ENCODE assay signal across 8 cellular contexts in the genomic region with DNA sequence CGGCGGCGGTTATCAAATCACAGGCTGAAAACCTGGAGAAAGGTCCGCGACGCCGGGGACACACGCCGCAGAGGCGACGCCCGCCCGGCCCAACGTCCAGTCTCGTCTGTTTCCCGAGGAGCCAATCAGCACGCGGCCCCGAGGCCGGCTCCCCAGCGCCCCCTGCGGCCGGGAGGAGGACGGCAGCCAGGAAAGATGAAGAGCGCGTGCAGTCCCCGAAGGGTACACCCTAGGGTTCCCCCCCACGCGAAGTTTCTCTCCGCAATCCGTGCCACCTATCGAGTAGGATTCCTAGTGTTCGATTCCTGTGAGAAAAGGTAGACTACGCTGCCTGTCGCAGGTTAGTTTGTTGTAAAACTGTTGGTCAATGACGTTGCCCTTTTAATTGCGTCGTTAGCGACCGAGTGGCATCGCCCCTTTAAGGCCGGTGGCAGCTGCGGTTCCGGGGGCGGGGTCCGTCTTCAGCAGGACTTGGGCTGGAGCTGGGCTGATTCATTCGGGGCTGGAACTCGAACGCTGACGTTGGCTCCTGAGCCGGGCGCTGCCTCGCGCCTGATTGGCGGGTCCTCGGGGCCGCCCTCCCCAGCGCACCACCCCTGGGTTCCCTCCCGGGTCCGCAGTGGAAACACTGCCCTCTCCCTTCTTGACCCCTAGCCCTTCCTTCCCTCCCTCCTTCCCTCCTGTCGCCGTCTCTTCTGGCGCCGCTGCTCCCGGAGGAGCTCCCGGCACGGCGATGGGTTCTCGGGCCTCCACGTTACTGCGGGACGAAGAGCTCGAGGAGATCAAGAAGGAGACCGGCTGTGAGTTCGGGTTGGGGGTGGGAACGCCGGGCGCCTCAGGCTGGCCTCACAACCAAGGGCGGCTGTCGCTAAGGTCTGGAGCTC. TPM values are rescaled to one million over a fixed set of nuclear protein-coding genes. Genes with fewer than 3 reads are reported as not detected.
A peak's percentile ranks its signal among the peaks of the same experiment; 100 is the strongest.
DNase-seq lines count a peak whose midpoint lies in the region; ATAC-seq, FAIRE-seq and TF ChIP-seq lines count a peak whose summit lies in the region.

A gene (plus strand): TSS at position 619 of the 884 bp plus-strand sequence. CDS start 115 bp downstream, at position 734.
A gene with protein sequence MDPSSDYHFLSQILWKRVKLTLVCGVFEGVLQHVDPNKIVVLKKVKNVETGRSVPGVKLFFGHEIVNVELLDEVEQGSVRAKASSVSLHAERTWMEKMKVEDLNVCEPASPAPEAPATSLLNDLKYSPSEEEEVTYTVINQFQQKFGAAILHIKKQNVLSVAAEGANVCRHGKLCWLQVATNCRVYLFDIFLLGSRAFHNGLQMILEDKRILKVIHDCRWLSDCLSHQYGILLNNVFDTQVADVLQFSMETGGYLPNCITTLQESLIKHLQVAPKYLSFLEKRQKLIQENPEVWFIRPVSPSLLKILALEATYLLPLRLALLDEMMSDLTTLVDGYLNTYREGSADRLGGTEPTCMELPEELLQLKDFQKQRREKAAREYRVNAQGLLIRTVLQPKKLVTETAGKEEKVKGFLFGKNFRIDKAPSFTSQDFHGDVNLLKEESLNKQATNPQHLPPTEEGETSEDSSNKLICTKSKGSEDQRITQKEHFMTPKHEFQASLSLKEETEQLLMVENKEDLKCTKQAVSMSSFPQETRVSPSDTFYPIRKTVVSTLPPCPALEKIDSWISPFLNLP (minus strand): TSS at position 108 of the 884 bp plus-strand sequence. CDS start 4,182 bp downstream, outside the sequence.

- no peak within 1 kb of the TSS for H3K23ac ChIP-seq in trophoblast cell (ENCODE audit: low read length)

- peak within 1 kb of the TSS; percentile 97 for H3K4me2 ChIP-seq in trophoblast cell (ENCODE audit: low read length)

- H4K8ac ChIP-seq in trophoblast cell (ENCODE audit: low read depth, low read length), result peak within 1 kb of the TSS; percentile 92

- H2BK5ac ChIP-seq in trophoblast cell (ENCODE audit: low read depth, low read length, poor library complexity), result peak within 1 kb of the TSS; percentile 94

- H2AFZ ChIP-seq in trophoblast cell (ENCODE audit: insufficient read depth, low read length, poor library complexity), result peak within 1 kb of the TSS; percentile 95

- H4K91ac ChIP-seq in trophoblast cell (ENCODE audit: low read depth, low read length), result peak within 1 kb of the TSS; percentile 91

- FAIRE-seq in GM12891 (lab: Jason Lieb, UNC), result peak; percentile 97

- peak within 1 kb of the TSS; percentile 97 for H2BK120ac ChIP-seq in trophoblast cell (ENCODE audit: insufficient read depth, low read length, poor library complexity)

- in situ Hi-C loops in transverse colon (cut with MboI; ENCODE audit: low pct_ligation_motif_present in 1 of 4, low pct_unique_long_range_greater_than_20kb in 1 of 4, low sequenced_read_pairs in 3 of 4), result no loop called here

- H3K27ac ChIP-seq in adrenal gland, result peak within 1 kb of the TSS; percentile 93 to 96 (median 93)
- H3K27ac ChIP-seq in heart left ventricle, result peak within 1 kb of the TSS; percentile 83 to 95 (median 91)
- peak within 1 kb of the TSS; percentile 83 for H3K27ac ChIP-seq in trophoblast cell (ENCODE audit: low read depth, low read length)
- peak within 1 kb of the TSS; percentile 94 to 99 (median 96) for H3K27ac ChIP-seq in transverse colon

- H3K14ac ChIP-seq in trophoblast cell (ENCODE audit: low read length), result peak within 1 kb of the TSS; percentile 95

- 0 to 1% (median 1%) methylated on average over 28 to 80 of the region's 80 CpGs for whole genome bisulfite sequencing in adrenal gland, 4 donors
- 0% methylated on average over 43 to 80 of the region's 80 CpGs for WGBS in heart left ventricle, 4 donors
- no CpG with 5 or more reads among the region's 80 CpGs for WGBS in trophoblast cell (ENCODE audit: extremely low coverage, insufficient coverage, insufficient read length)
- WGBS in transverse colon (ENCODE audit: low coverage in 1 of 2), 2 donors, result 0% methylated on average over 51 of the region's 80 CpGs; no CpG with 5 or more reads in 1 of the 2 donors

- ATAC-seq in HG02840 (IDR thresholded peaks at IDR 0.05; ENCODE audit: low FRiP score, unreplicated experiment), result peak; percentile 94
- peak; percentile 100 for ATAC-seq in heart left ventricle

- peak; percentile 94 for DNase-seq in GM12891 (ENCODE audit: insufficient read length, low spot score)
- DNase-seq in NCI-H1436 (lab: John Stamatoyannopoulos, UW), result peak; percentile 91
- peak; percentile 93 for DNase-seq in SW480 (ENCODE audit: low spot score)
- DNase-seq in adrenal gland, result peak; percentile 98 to 99 (median 99)
- DNase-seq in heart left ventricle, result peak; percentile 99
- peak; percentile 98 for DNase-seq in trophoblast cell
- peak; percentile 99 for DNase-seq in transverse colon

- TF ChIP-seq EP300 in transverse colon (IDR thresholded peaks at IDR 0.05; ENCODE audit: low read depth), result no peak

- peak within 1 kb of the TSS; percentile 94 for H2BK12ac ChIP-seq in trophoblast cell (ENCODE audit: low read length)

- peak within 1 kb of the TSS; percentile 61 for H2AK5ac ChIP-seq in trophoblast cell (ENCODE audit: low read length)

- H3K9me3 ChIP-seq in adrenal gland (replicated peaks in 1 of 3), result no peaks in the 10 kb centered on the region
- no peaks in the 10 kb centered on the region for H3K9me3 ChIP-seq in heart left ventricle
- H3K9me3 ChIP-seq in trophoblast cell (ENCODE audit: insufficient read depth, low read depth, low read length), result no peaks in the 10 kb centered on the region
- no peaks in the 10 kb centered on the region for H3K9me3 ChIP-seq in transverse colon

- peak within 1 kb of the TSS; percentile 96 for H3K18ac ChIP-seq in trophoblast cell (ENCODE audit: low read length)

- H3K79me2 ChIP-seq in trophoblast cell (ENCODE audit: control insufficient read depth, insufficient read depth, low read length, poor library complexity), result peaks cover 7% of the 10 kb centered on the region

- TF ChIP-seq CTCF in adrenal gland (IDR thresholded peaks at IDR 0.05), result peak; percentile 92 to 96 (median 95)
- TF ChIP-seq CTCF in heart left ventricle (IDR thresholded peaks at IDR 0.05), result peak; percentile 88 to 99 (median 96)
- peak; percentile 98 to 100 (median 99) for TF ChIP-seq CTCF in transverse colon (IDR thresholded peaks at IDR 0.05)

- no peaks in the 10 kb centered on the region for H3K36me3 ChIP-seq in adrenal gland (replicated peaks in 1 of 2)
- H3K36me3 ChIP-seq in heart left ventricle, result no peaks in the 10 kb centered on the region
- H3K36me3 ChIP-seq in trophoblast cell (ENCODE audit: control insufficient read depth in 1 of 2, insufficient read depth in 2 of 2, low read length in 2 of 2), result peaks cover 0 to 1% of the 10 kb centered on the region in 2 experiments
- no peaks in the 10 kb centered on the region for H3K36me3 ChIP-seq in transverse colon

- H3K27me3 ChIP-seq in adrenal gland (no peaks in the 10 kb centered on the region), heart left ventricle (no peaks in the 10 kb centered on the region), trophoblast cell (ENCODE audit: insufficient read depth, low read length) (no peaks in the 10 kb centered on the region), transverse colon (no peaks in the 10 kb centered on the region)

- peak within 1 kb of the TSS; percentile 92 for H4K12ac ChIP-seq in trophoblast cell (ENCODE audit: low read depth, low read length)

- peak within 1 kb of the TSS; percentile 94 for H3K9ac ChIP-seq in trophoblast cell (ENCODE audit: low read length)

- H3K4me3 ChIP-seq in adrenal gland, result peak within 1 kb of the TSS; percentile 68 to 98 (median 88)
- H3K4me3 ChIP-seq in heart left ventricle, result peak within 1 kb of the TSS; percentile 59 to 94 (median 81)
- peak within 1 kb of the TSS; percentile 98 for H3K4me3 ChIP-seq in trophoblast cell (ENCODE audit: low read depth, low read length)
- peak within 1 kb of the TSS; percentile 79 to 99 (median 84) for H3K4me3 ChIP-seq in transverse colon

- H3K79me1 ChIP-seq in trophoblast cell (ENCODE audit: low read length), result peaks cover 10% of the 10 kb centered on the region

- H3K4me1 ChIP-seq in adrenal gland (replicated peaks in 1 of 2), result peaks cover 17 to 22% of the 10 kb centered on the region in 2 donors
- H3K4me1 ChIP-seq in heart left ventricle, result peaks cover 0 to 34% (median 26%) of the 10 kb centered on the region in 12 donors
- peaks cover 2 to 3% of the 10 kb centered on the region in 2 experiments for H3K4me1 ChIP-seq in trophoblast cell (ENCODE audit: control insufficient read depth in 1 of 2, insufficient read depth in 2 of 2, low read length in 2 of 2)
- H3K4me1 ChIP-seq in transverse colon, result peaks cover 4 to 45% (median 18%) of the 10 kb centered on the region in 4 donors

- H3K4ac ChIP-seq in trophoblast cell (ENCODE audit: low read depth, low read length), result peak within 1 kb of the TSS; percentile 88

- TF ChIP-seq POLR2A in GM12891 (IDR thresholded peaks at IDR 0.05; ENCODE audit: low read depth, low read length) (peak; percentile 79), adrenal gland (IDR thresholded peaks at IDR 0.05) (peak; percentile 88 to 96), heart left ventricle (IDR thresholded peaks at IDR 0.05) (peak in 1 of 2 donors; percentile 78), transverse colon (IDR thresholded peaks at IDR 0.05) (peak; percentile 97)

- intact Hi-C loops in adrenal gland (cut with DNase I) (loop anchor here in 1 of 2 donors (10.0 kb wide), 1 partner anchor 54 kb away; no protein-coding TSS in a partner anchor), heart left ventricle (cut with DNase I) (loop anchor here in 9 of 10 donors (1.0 to 10.0 kb wide), 7 partner anchors 51 to 115 kb away; a partner anchor contains a TSS), transverse colon (cut with DNase I; ENCODE audit: low total_unique reads) (loop anchor here (2.0 kb wide), 1 partner anchor 114 kb away; a partner anchor contains a TSS)

TF ChIP-seq in GM12891, 5 proteins besides CTCF, POLR2A, EP300 and RAD21:
- TF ChIP-seq POLR2AphosphoS5 (IDR thresholded peaks at IDR 0.05; ENCODE audit: low read depth, low read length) (no peak; the same call in none of the 2 replicates), POU2F2 (IDR thresholded peaks at IDR 0.05; ENCODE audit: low read depth, low read length) (no peak), SPI1 (IDR thresholded peaks at IDR 0.05; ENCODE audit: low read depth, low read length) (no peak), TAF1 (IDR thresholded peaks at IDR 0.05; ENCODE audit: low read depth, low read length) (peak; percentile 83), PAX5 (IDR thresholded peaks at IDR 0.05; ENCODE audit: insufficient read depth, low read length, severe bottlenecking) (peak; percentile 10)

RNA-seq across cellular contexts. Expression of the first gene that starts in this region (rescaled TPM):
- polyA plus RNA-seq in GM12891 (2012; ENCODE audit: low read depth, missing spikeins), result 14.3 TPM
- 100 to 1,000 TPM; 162 to 387 (median 187) TPM for total RNA-seq in adrenal gland
- 100 to 1,000 TPM in 1 of 3 donors, 10 to 100 TPM in 2; 39.7 to 162 (median 40.5) TPM for polyA plus RNA-seq in adrenal gland
- 100 to 1,000 TPM; 102 to 232 (median 119) TPM for total RNA-seq in heart left ventricle
- polyA plus RNA-seq in heart left ventricle, result 100 to 1,000 TPM in 1 of 2 donors, 10 to 100 TPM in 1; 35.5 to 147 TPM
- 128 and 131 TPM in 2 replicates for polyA plus RNA-seq in trophoblast cell (2013)
- 100 to 1,000 TPM; 321 to 818 (median 572) TPM for total RNA-seq in transverse colon

RNA-seq across cellular contexts. Expression of the second gene that starts in this region (rescaled TPM):
- polyA plus RNA-seq in GM12891 (2012; ENCODE audit: low read depth, missing spikeins), result not detected
- not detected for total RNA-seq in adrenal gland
- not detected for polyA plus RNA-seq in adrenal gland
- not detected for total RNA-seq in heart left ventricle
- polyA plus RNA-seq in heart left ventricle, result not detected
- polyA plus RNA-seq in trophoblast cell (2013), result 0.01 and 0.03 TPM in 2 replicates
- not detected for total RNA-seq in transverse colon

Comparison
In these comparisons a context has a peak if more than half of its experiments do, and no peak if none do; other contexts are left out.
1. Peak in every context shown above with its lines: DNase-seq, ATAC-seq, H3K4me3 ChIP-seq and H3K27ac ChIP-seq.